ENCODE assay signal across 8 cellular contexts in the genomic region with DNA sequence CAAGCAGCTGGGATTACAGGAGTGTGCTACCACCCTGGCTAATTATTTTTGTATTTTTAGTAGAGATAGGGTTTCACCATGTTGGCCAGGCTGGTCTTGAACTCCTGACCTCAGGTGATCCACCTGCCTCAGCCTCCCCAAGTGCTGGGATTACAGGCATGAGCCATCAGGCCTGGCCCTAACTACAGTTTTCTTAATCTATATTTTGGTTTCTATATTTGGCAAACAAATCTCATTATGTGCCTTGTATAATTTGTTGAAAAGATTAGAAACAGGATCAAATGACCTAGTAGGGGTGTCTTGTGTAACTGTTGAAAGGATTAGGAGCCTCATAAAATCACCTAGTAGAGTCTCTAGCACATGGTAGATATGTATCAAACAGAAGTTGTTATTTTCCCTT. TPM values are rescaled to one million over a fixed set of nuclear protein-coding genes. Genes with fewer than 3 reads are reported as not detected.
DNase-seq lines count a peak whose midpoint lies in the region; ATAC-seq and TF ChIP-seq lines count a peak whose summit lies in the region.
"Not testable (repeated sequence)": the region's sequence is repeated elsewhere in the genome, so short reads cannot be mapped to it uniquely, and the experiment has no call there.

No MANE protein-coding gene starts in this region.

- not testable (repeated sequence) for H3K4me3 Mint-ChIP-seq in HFFc6, natural killer cell

- H3K27ac ChIP-seq in 22Rv1, result peak overlapping the region; percentile 65
- H3K27ac ChIP-seq in body of pancreas, result peak overlapping the region; percentile 75 to 96 (median 86)
- H3K27ac ChIP-seq in heart left ventricle, result peak overlapping the region in 7 of 12 donors; percentile 33 to 82 (median 56)
- H3K27ac ChIP-seq in tibial nerve, result peak overlapping the region in 3 of 4 donors; percentile 48 to 69 (median 53)

- H3K27me3 Mint-ChIP-seq in HFFc6 (ENCODE audit: insufficient read depth); natural killer cell (ENCODE audit: low read depth in 2 of 2): not testable (repeated sequence)

- H3K4me2 ChIP-seq in skeletal muscle satellite cell (ENCODE audit: low read length), result not testable (repeated sequence)

- H3K4me1 Mint-ChIP-seq in HFFc6 (ENCODE audit: low read depth) (peaks cover 28% of the 10 kb centered on the region), natural killer cell (peaks cover 41 to 67% of the 10 kb centered on the region in 2 donors)

- H3K27ac Mint-ChIP-seq in HFFc6 (0 out of 2 replicates have a peak overlapping the region, but pooled peaks have one; percentile 26), natural killer cell (peak overlapping the region; percentile 96 to 100)

- intact Hi-C loops in body of pancreas (cut with DNase I), result not testable (repeated sequence)
- intact Hi-C loops in heart left ventricle (cut with DNase I) (loop anchor here in 2 of 10 donors (5.0 to 10.0 kb wide), 3 partner anchors 39 to 72 kb away; partner anchors contain the start of genes CRY1 (in 1 of the 2), MTERF2 (in 1 of the 2) and TMEM263 (in 1 of the 2)), natural killer cell (cut with micrococcal nuclease) (loop anchor here (2.0 kb wide), 1 partner anchor 152 kb away; no protein-coding TSS in a partner anchor)

- H3K4me1 ChIP-seq in body of pancreas (peaks cover 52% of the 10 kb centered on the region), heart left ventricle (peaks cover 3 to 57% (median 34%) of the 10 kb centered on the region in 12 donors), skeletal muscle satellite cell (ENCODE audit: control insufficient read depth, insufficient read depth, low read length) (peaks cover 23% of the 10 kb centered on the region), tibial nerve (peaks cover 0 to 39% (median 16%) of the 10 kb centered on the region in 4 donors)

- H3K27me3 ChIP-seq in body of pancreas; heart left ventricle; skeletal muscle satellite cell (ENCODE audit: control insufficient read depth, insufficient read depth, low read length); tibial nerve: not testable (repeated sequence)

- not testable (repeated sequence) for TF ChIP-seq CTCF in 22Rv1 (IDR thresholded peaks at IDR 0.05); HFFc6 (IDR thresholded peaks at IDR 0.05); body of pancreas (IDR thresholded peaks at IDR 0.05); heart left ventricle (IDR thresholded peaks at IDR 0.05); natural killer cell (IDR thresholded peaks at IDR 0.05); tibial nerve (IDR thresholded peaks at IDR 0.05)

- not testable (repeated sequence) for H3K9me3 Mint-ChIP-seq in HFFc6, natural killer cell

- not testable (repeated sequence) for H3K4me3 ChIP-seq in body of pancreas; heart left ventricle; skeletal muscle satellite cell (ENCODE audit: low read length); tibial nerve

- H3K36me3 Mint-ChIP-seq in HFFc6 (ENCODE audit: low read depth); natural killer cell: not testable (repeated sequence)

- not testable (repeated sequence) for H3K36me3 ChIP-seq in body of pancreas (replicated peaks in 1 of 2; ENCODE audit: insufficient read depth in 1 of 2, low read depth in 2 of 2); heart left ventricle; skeletal muscle satellite cell (ENCODE audit: insufficient read depth, low read length); tibial nerve

- not testable (repeated sequence) for ATAC-seq in body of pancreas, heart left ventricle, natural killer cell

- not testable (repeated sequence) for TF ChIP-seq EP300 in tibial nerve (IDR thresholded peaks at IDR 0.05)

- not testable (repeated sequence) for DNase-seq in HFFc6; body of pancreas; heart left ventricle; natural killer cell; tibial nerve (ENCODE audit: low spot score in 2 of 2)
- peak; percentile 16 for DNase-seq in SK-N-DZ (ENCODE audit: low spot score)

- not testable (repeated sequence) for TF ChIP-seq POLR2A in body of pancreas (IDR thresholded peaks at IDR 0.05); heart left ventricle (IDR thresholded peaks at IDR 0.05); tibial nerve (IDR thresholded peaks at IDR 0.05)

- peak overlapping the region; percentile 80 for H3K9ac ChIP-seq in skeletal muscle satellite cell (ENCODE audit: low read depth, low read length)

- H3K9me3 ChIP-seq in body of pancreas; heart left ventricle; skeletal muscle satellite cell (replicated peaks; ENCODE audit: low read length); tibial nerve: not testable (repeated sequence)

RNA-seq across cellular contexts. Expression of gene MTERF2, which starts 39.4 kb away (rescaled TPM):
- 1 to 10 TPM; 3.0 to 5.6 (median 5.1) TPM for total RNA-seq in HFFc6 (2021; fragmentation: NEBNext Ultra II Directional; extraction: Animal tissue kit (Norgen Biotek cat#: 25700))
- 36.4 and 39.4 TPM in 2 replicates for polyA plus RNA-seq in SK-N-DZ (2014; cell fraction: cytosol; rRNA removed)
- 33.6 and 35.6 TPM in 2 replicates for polyA plus RNA-seq in SK-N-DZ (2014; cell fraction: nucleus; rRNA removed)
- total RNA-seq in body of pancreas, result 10 to 100 TPM; 24.1 to 32.9 TPM
- total RNA-seq in heart left ventricle, result 10 to 100 TPM; 14.9 to 46.1 (median 27.8) TPM
- polyA plus RNA-seq in heart left ventricle, result 10 to 100 TPM; 18.9 to 34.4 TPM
- 10 to 100 TPM; 12.5 to 24.0 (median 15.1) TPM for total RNA-seq in natural killer cell
- 2.0 and 3.0 TPM in 2 replicates for total RNA-seq in skeletal muscle satellite cell (2012; rRNA removed)
- 10 to 100 TPM; 17.5 to 26.3 (median 19.4) TPM for total RNA-seq in tibial nerve
